Comparison of ENCODE assay signal across 20 cellular contexts in the genomic region with DNA sequence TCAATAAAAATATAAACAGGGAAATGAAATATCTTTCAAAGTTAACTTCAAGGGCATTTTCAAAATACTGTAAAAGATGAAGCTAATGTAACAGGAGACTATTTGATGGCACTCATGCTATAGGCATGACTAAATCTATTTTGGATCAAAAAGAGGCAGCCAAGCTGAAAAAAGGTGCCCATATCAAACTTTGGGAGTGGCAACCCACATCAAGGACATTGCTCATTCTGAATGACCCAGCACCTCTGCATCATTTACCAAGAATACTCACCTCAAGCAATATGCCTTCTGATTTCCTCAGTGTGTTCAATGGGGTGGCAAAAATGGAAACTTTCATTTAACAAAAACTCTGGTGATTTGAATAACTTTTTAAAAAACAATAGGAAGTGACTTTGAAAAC.
DNase-seq lines count a peak whose midpoint lies in the region; TF ChIP-seq lines count a peak whose summit lies in the region.
"Had no signal": no experiment of that assay in that cellular context is flagged by ENCODE, and none has a peak within 500 bp of the region (broad histone marks: within the 10 kb centered on the region; RNA-seq: fewer than 3 reads in every experiment).

No MANE protein-coding gene starts in this region.

- no peaks in the 10 kb centered on the region for H3K27me3 ChIP-seq in PC-9 (ENCODE audit: insufficient read depth, low read depth)
- no peaks in the 10 kb centered on the region for H3K27me3 ChIP-seq in mesendoderm (ENCODE audit: insufficient read depth, low read length, poor library complexity)
- H3K27me3 ChIP-seq: BLaER1 treated with 17β-estradiol and CSF1 and Interleukin-3, amounts not matched to agents 10 nM and 100 nM had no signal

- no peak overlapping the region for H3K23ac ChIP-seq in mesendoderm (ENCODE audit: low read length)

- H3K36me3 ChIP-seq in PC-9 (ENCODE audit: low read depth) (no peaks in the 10 kb centered on the region), mesendoderm (ENCODE audit: control insufficient read depth, insufficient read depth, low read length) (no peaks in the 10 kb centered on the region)
- H3K36me3 ChIP-seq: BLaER1 treated with 17β-estradiol and CSF1 and Interleukin-3, amounts not matched to agents 10 nM and 100 nM had no signal

- no peak overlapping the region for H2BK15ac ChIP-seq in mesendoderm (replicated peaks; ENCODE audit: low read depth)

- H3K9ac ChIP-seq in mesendoderm (ENCODE audit: low read length) = no peak overlapping the region
- H3K9ac ChIP-seq: BLaER1 treated with 17β-estradiol and CSF1 and Interleukin-3, amounts not matched to agents 10 nM and 100 nM had no signal

- POLR2A ChIA-PET in PC-9 (lab: Charles Lee; ENCODE audit: unreplicated experiment) = no interaction called here
- POLR2A ChIA-PET in activated CD4-positive, alpha-beta T cell treated with anti-CD3 and anti-CD28 coated beads, Interleukin-2, amount 10 ng/mL, durations not matched to agents 7 days and 5 days (lab: Charles Lee) = no interaction called here

- no peak overlapping the region for H3K4ac ChIP-seq in mesendoderm (ENCODE audit: low read depth, low read length)

- H3K4me3 ChIP-seq in PC-9 (no peak overlapping the region), epithelial cell of esophagus (ENCODE audit: low read length) (no peak overlapping the region), mesendoderm (ENCODE audit: low read length) (no peak overlapping the region)
- H3K4me3 ChIP-seq: A549; BLaER1 treated with 17β-estradiol and CSF1 and Interleukin-3, amounts not matched to agents 10 nM and 100 nM had no signal

- intact Hi-C loops in PC-9 (cut with micrococcal nuclease; ENCODE audit: unreplicated experiment) = no loop called here

- no peak overlapping the region for H2AK5ac ChIP-seq in mesendoderm (ENCODE audit: low read length)

- no peaks in the 10 kb centered on the region for H3K27me3 Mint-ChIP-seq in activated CD4-positive, alpha-beta T cell treated with anti-CD3 and anti-CD28 coated beads, Interleukin-2, amount 10 ng/mL, durations not matched to agents 7 days and 5 days
- H3K27me3 Mint-ChIP-seq: B cell; CD4-positive, alpha-beta T cell had no signal

- H3K36me3 Mint-ChIP-seq in activated CD4-positive, alpha-beta T cell treated with anti-CD3 and anti-CD28 coated beads, Interleukin-2, amount 10 ng/mL, durations not matched to agents 7 days and 5 days (ENCODE audit: low read depth) = no peaks in the 10 kb centered on the region
- H3K36me3 Mint-ChIP-seq: CD8-positive, alpha-beta T cell had no signal

- no peak overlapping the region for H2BK5ac ChIP-seq in mesendoderm (ENCODE audit: low read length)

- H3K79me2 ChIP-seq in PC-9 (ENCODE audit: low read depth) (no peaks in the 10 kb centered on the region), mesendoderm (ENCODE audit: control insufficient read depth, insufficient read depth, low read length) (no peaks in the 10 kb centered on the region)

- CTCF ChIA-PET in PC-9 (lab: Charles Lee) = no interaction called here
- CTCF ChIA-PET in activated CD4-positive, alpha-beta T cell treated with anti-CD3 and anti-CD28 coated beads, Interleukin-2, amount 10 ng/mL, durations not matched to agents 7 days and 5 days (lab: Charles Lee) = no interaction called here

- peaks cover 6% of the 10 kb centered on the region for H3F3A ChIP-seq in PC-9 (ENCODE audit: insufficient read depth, low read depth)

- no TSS peak for BruUV-seq in PC-9 (replicated peaks; lab: Mats Ljungman, UMichigan)

- H3K4me2 ChIP-seq in PC-9 = 0 out of 2 replicates have a peak overlapping the region, but pooled peaks have one; percentile 20
- no peak overlapping the region for H3K4me2 ChIP-seq in mesendoderm (ENCODE audit: low read length)
- H3K4me2 ChIP-seq: A549; BLaER1 treated with 17β-estradiol and CSF1 and Interleukin-3, amounts not matched to agents 10 nM and 100 nM had no signal

- no peak overlapping the region for H2AFZ ChIP-seq in PC-9

- H3K4me1 ChIP-seq in PC-9 (replicated peaks; ENCODE audit: insufficient read depth) (peaks cover 12% of the 10 kb centered on the region), mesendoderm (ENCODE audit: control insufficient read depth, low read depth, low read length) (no peaks in the 10 kb centered on the region)
- H3K4me1 ChIP-seq: A549; BLaER1 treated with 17β-estradiol and CSF1 and Interleukin-3, amounts not matched to agents 10 nM and 100 nM; Caco-2 had no signal

- no peak overlapping the region for H2BK120ac ChIP-seq in mesendoderm (ENCODE audit: low read depth, low read length)

- H3K4me1 Mint-ChIP-seq in activated CD4-positive, alpha-beta T cell treated with anti-CD3 and anti-CD28 coated beads, Interleukin-2, amount 10 ng/mL, durations not matched to agents 7 days and 5 days = no peaks in the 10 kb centered on the region
- H3K4me1 Mint-ChIP-seq: B cell had no signal

- H4K5ac ChIP-seq in mesendoderm (ENCODE audit: low read length) = no peak overlapping the region

- no peaks in the 10 kb centered on the region for H3K9me2 ChIP-seq in PC-9 (ENCODE audit: insufficient read depth)

- H3K27ac ChIP-seq in PC-9 (peak overlapping the region; percentile 47; the same call in 1 of the 2 replicates), mesendoderm (ENCODE audit: low read depth, low read length) (no peak overlapping the region)
- H3K27ac ChIP-seq: 22Rv1; A549; BLaER1 treated with 17β-estradiol and CSF1 and Interleukin-3, amounts not matched to agents 10 nM and 100 nM; C4-2B had no signal

- no peak overlapping the region for H3K18ac ChIP-seq in mesendoderm (ENCODE audit: low read length)

- H3K27ac Mint-ChIP-seq in activated CD4-positive, alpha-beta T cell treated with anti-CD3 and anti-CD28 coated beads, Interleukin-2, amount 10 ng/mL, durations not matched to agents 7 days and 5 days = no peak overlapping the region
- H3K27ac Mint-ChIP-seq: B cell; CD4-positive, alpha-beta T cell; CD8-positive, alpha-beta T cell had no signal

- no peak overlapping the region for H3K4me3 Mint-ChIP-seq in activated CD4-positive, alpha-beta T cell treated with anti-CD3 and anti-CD28 coated beads, Interleukin-2, amount 10 ng/mL, durations not matched to agents 7 days and 5 days
- H3K4me3 Mint-ChIP-seq: B cell; CD4-positive, alpha-beta T cell; CD8-positive, alpha-beta T cell had no signal

- H3K56ac ChIP-seq in mesendoderm (ENCODE audit: low read length) = no peak overlapping the region

- no peaks in the 10 kb centered on the region for H4K20me1 ChIP-seq in PC-9 (ENCODE audit: insufficient read depth)
- H4K20me1 ChIP-seq: BLaER1 treated with 17β-estradiol and CSF1 and Interleukin-3, amounts not matched to agents 10 nM and 100 nM had no signal

- no peak overlapping the region for H4K8ac ChIP-seq in mesendoderm (ENCODE audit: low read depth, low read length)

- no peaks in the 10 kb centered on the region for H3K79me1 ChIP-seq in mesendoderm (ENCODE audit: low read length)

- peak; percentile 27 for DNase-seq in M059J (ENCODE audit: low read depth)
- peak; percentile 2 to 55 for DNase-seq in PC-9
- peak; percentile 78 for DNase-seq in SW480 (ENCODE audit: low spot score)
- DNase-seq in epithelial cell of esophagus (ENCODE audit: low read depth) = peak; percentile 1
- DNase-seq in HPDE6-E6E7 (ENCODE audit: extremely low spot score) = no peak
- DNase-seq in activated CD4-positive, alpha-beta T cell treated with anti-CD3 and anti-CD28 coated beads, Interleukin-2, amount 10 ng/mL, durations not matched to agents 7 days and 5 days = no peak
- DNase-seq in activated CD8-positive, alpha-beta memory T cell treated with anti-CD3 and anti-CD28 coated beads for 24 hours = no peak
- DNase-seq in mesendoderm = no peak
- DNase-seq: AML-193; Caco-2; Calu3; CD4-positive, alpha-beta T cell; CD8-positive, alpha-beta T cell; DMS79 treated with DMSO at 0.1 percent for 48 hours; GF-D8 had no signal

- TF ChIP-seq CTCF in PC-9 (conservative IDR thresholded peaks at IDR 0.05) (no peak), epithelial cell of esophagus (IDR thresholded peaks at IDR 0.05; ENCODE audit: insufficient read depth, low read depth, low read length, missing control alignments) (no peak)

- H3K9me3 Mint-ChIP-seq in activated CD4-positive, alpha-beta T cell treated with anti-CD3 and anti-CD28 coated beads, Interleukin-2, amount 10 ng/mL, durations not matched to agents 7 days and 5 days = no peaks in the 10 kb centered on the region

- H3K9me3 ChIP-seq in PC-9 (ENCODE audit: insufficient read depth, low read depth) = no peaks in the 10 kb centered on the region
- H3K9me3 ChIP-seq: BLaER1 treated with 17β-estradiol and CSF1 and Interleukin-3, amounts not matched to agents 10 nM and 100 nM; Caco-2 had no signal

Comparison
In these comparisons a context has a peak if more than half of its experiments do, and no peak if none do; other contexts are left out.
1. DNase-seq: peak in M059J (single experiment), PC-9 (2 of 2), SW480 (single experiment) and epithelial cell of esophagus (single experiment); none in HPDE6-E6E7 (single experiment), activated CD4-positive, alpha-beta T cell treated with anti-CD3 and anti-CD28 coated beads, Interleukin-2, amount 10 ng/mL, durations not matched to agents 7 days and 5 days (single experiment), activated CD8-positive, alpha-beta memory T cell treated with anti-CD3 and anti-CD28 coated beads for 24 hours (single experiment) and mesendoderm (single experiment).